8 cellular contexts compared by ENCODE assay signal in the genomic region with DNA sequence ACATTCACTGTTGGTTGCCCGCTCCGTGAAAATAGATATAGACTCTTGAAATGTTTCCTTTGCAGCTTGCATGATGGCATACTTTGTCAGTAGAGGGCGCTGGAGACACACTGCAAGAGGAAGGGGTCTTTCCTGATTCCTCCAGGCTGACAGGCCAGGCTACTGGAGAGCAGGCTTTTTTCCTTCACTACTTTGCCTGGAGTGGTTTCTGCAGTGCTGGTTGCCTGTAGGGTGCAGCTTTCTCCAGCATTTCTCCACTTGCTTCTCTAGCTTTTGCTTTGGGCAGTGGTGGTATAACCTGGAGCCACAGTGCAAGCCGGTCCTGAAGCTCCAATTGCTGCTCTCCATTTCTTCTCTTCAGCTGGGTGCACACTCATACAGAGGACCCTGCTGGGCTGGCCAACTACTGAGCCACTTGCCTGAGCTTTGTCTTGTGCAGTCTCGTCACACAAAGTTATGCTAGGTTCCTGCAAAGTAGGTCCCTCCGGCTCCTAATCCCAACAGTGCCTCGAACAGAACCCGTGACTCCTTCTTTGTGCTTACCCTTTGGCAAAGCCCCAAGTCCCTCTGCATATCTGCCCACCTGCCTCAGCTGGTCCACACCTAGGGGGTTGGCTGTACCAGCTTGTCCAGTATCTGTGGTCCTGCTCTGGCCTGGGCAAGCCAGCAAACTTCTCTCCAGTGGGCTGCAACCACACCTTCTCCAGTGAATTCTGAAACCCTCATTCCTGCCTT. TPM values are rescaled to one million over a fixed set of nuclear protein-coding genes. Genes with fewer than 3 reads are reported as not detected.
DNase-seq lines count a peak whose midpoint lies in the region; ATAC-seq and TF ChIP-seq lines count a peak whose summit lies in the region.

No MANE protein-coding gene starts in this region.

- CTCF ChIA-PET in BJ (lab: Yijun Ruan, JAX): interaction anchor here (0.8 to 4.2 kb wide), 26 partner anchors 9 to 564 kb away, joined by 3 to 41 read pairs (median 4); no protein-coding TSS in a partner anchor

- no peak overlapping the region for H3K4me3 Mint-ChIP-seq in neural crest cell

- no peaks in the 10 kb centered on the region; the same call in 1 of the 2 replicates for H3K27me3 ChIP-seq in BJ (ENCODE audit: control insufficient read depth, insufficient read depth, low read length)

- POLR2A ChIA-PET in BJ (lab: Charles Lee): no interaction called here

- no peak overlapping the region for H3K4me3 ChIP-seq in BJ (ENCODE audit: low read depth, low read length)

- no peaks in the 10 kb centered on the region for H3K27me3 Mint-ChIP-seq in neural crest cell (ENCODE audit: low read depth)

- DNase-seq in BJ (ENCODE audit: low read depth) (peak; percentile 4), NCI-H1436 (lab: John Stamatoyannopoulos, UW) (peak; percentile 84), T follicular helper cell (ENCODE audit: low read depth) (peak; percentile 6), fibroblast of gingiva (ENCODE audit: low read depth) (peak; percentile 78), neural crest cell (ENCODE audit: low read depth, low spot score) (peak; percentile 66), DMS114 treated with DMSO at 0.1 percent for 48 hours (lab: John Stamatoyannopoulos, UW; ENCODE audit: unreplicated experiment) (no peak)

- H3K36me3 Mint-ChIP-seq in neural crest cell (ENCODE audit: low read depth): no peaks in the 10 kb centered on the region

- TF ChIP-seq CTCF in BJ (IDR thresholded peaks at IDR 0.05; ENCODE audit: insufficient read depth, low read depth, low read length) (peak; percentile 87), neural crest cell (conservative IDR thresholded peaks at IDR 0.05) (peak; percentile 90)

- peak; percentile 58 for ATAC-seq in GM18508 (IDR thresholded peaks at IDR 0.05; ENCODE audit: insufficient read depth, unreplicated experiment)
- peak; percentile 67 for ATAC-seq in HG02870 (IDR thresholded peaks at IDR 0.05; ENCODE audit: unreplicated experiment)

- no peaks in the 10 kb centered on the region for H3K36me3 ChIP-seq in BJ (ENCODE audit: control insufficient read depth, insufficient read depth, low read length)

- H3K9me3 Mint-ChIP-seq in neural crest cell: no peaks in the 10 kb centered on the region

- peaks cover 14% of the 10 kb centered on the region for H3K4me1 Mint-ChIP-seq in neural crest cell

- no peak overlapping the region for H3K27ac Mint-ChIP-seq in neural crest cell (ENCODE audit: unreplicated experiment)

RNA-seq across cellular contexts. Expression of a gene that starts 46.3 kb away (rescaled TPM):
- not detected in 2 replicates for polyA plus RNA-seq in BJ (2011; rRNA removed)
- polyA minus RNA-seq in BJ (2011; rRNA and poly(A)+ RNA removed): not detected in 2 replicates
- total RNA-seq in neural crest cell: not detected in 2 replicates
